8 cellular contexts compared by ENCODE assay signal in genomic region chr1:27235827-27236226, GRCh38. TPM values are rescaled to one million over a fixed set of nuclear protein-coding genes. Genes with fewer than 3 reads are reported as not detected.
DNase-seq lines count a peak whose midpoint lies in the region; ATAC-seq and TF ChIP-seq lines count a peak whose summit lies in the region.

No MANE protein-coding gene starts in this region.

- no peaks in the 10 kb centered on the region for H3K9me3 ChIP-seq in iPS-18a (ENCODE audit: control insufficient read depth, low read depth, low read length)

- peak overlapping the region; percentile 75 for H3K4me3 ChIP-seq in iPS-18a (ENCODE audit: low read length)

- H3K4me1 Mint-ChIP-seq in T-helper 1 cell treated with Interleukin-12 subunit alpha and Interleukin-12 subunit beta and Interleukin-4 antibody, amounts not matched to agents 30 μg/mL and 1 μg/mL, for 36 hours (ENCODE audit: low read depth): peaks cover 24% of the 10 kb centered on the region
- H3K4me1 Mint-ChIP-seq in WTC11: peaks cover 11% of the 10 kb centered on the region

- H3K36me3 Mint-ChIP-seq in T-helper 1 cell treated with Interleukin-12 subunit alpha and Interleukin-12 subunit beta and Interleukin-4 antibody, amounts not matched to agents 30 μg/mL and 1 μg/mL, for 36 hours (ENCODE audit: low read depth): peaks cover 2% of the 10 kb centered on the region
- H3K36me3 Mint-ChIP-seq in WTC11: no peaks in the 10 kb centered on the region

- H3K9ac ChIP-seq in iPS-18a (ENCODE audit: low read length): no peak overlapping the region

- peak overlapping the region; percentile 93 for H3K27ac Mint-ChIP-seq in T-helper 1 cell treated with Interleukin-12 subunit alpha and Interleukin-12 subunit beta and Interleukin-4 antibody, amounts not matched to agents 30 μg/mL and 1 μg/mL, for 36 hours
- H3K27ac Mint-ChIP-seq in WTC11: no peak overlapping the region

- no peaks in the 10 kb centered on the region for H3K36me3 ChIP-seq in iPS-18a (ENCODE audit: control insufficient read depth, low read depth, low read length)

- TF ChIP-seq CTCF in WTC11 (IDR thresholded peaks at IDR 0.05): no peak
- no peak for TF ChIP-seq CTCF in omental fat pad (IDR thresholded peaks at IDR 0.05)

- peaks cover 6% of the 10 kb centered on the region for H3K27me3 ChIP-seq in iPS-18a (ENCODE audit: control insufficient read depth, insufficient read depth, low read length)

- H3K4me1 ChIP-seq in iPS-18a (ENCODE audit: control insufficient read depth, low read depth, low read length): peaks cover 12% of the 10 kb centered on the region

- no peaks in the 10 kb centered on the region for H3K9me3 Mint-ChIP-seq in T-helper 1 cell treated with Interleukin-12 subunit alpha and Interleukin-12 subunit beta and Interleukin-4 antibody, amounts not matched to agents 30 μg/mL and 1 μg/mL, for 36 hours
- no peaks in the 10 kb centered on the region for H3K9me3 Mint-ChIP-seq in WTC11

- peak overlapping the region; percentile 98 for H3K4me3 Mint-ChIP-seq in T-helper 1 cell treated with Interleukin-12 subunit alpha and Interleukin-12 subunit beta and Interleukin-4 antibody, amounts not matched to agents 30 μg/mL and 1 μg/mL, for 36 hours
- peak overlapping the region; percentile 94 for H3K4me3 Mint-ChIP-seq in WTC11

- POLR2A ChIA-PET in WTC11 (lab: Charles Lee): no interaction called here

- ATAC-seq in WTC11 (no peak), HG02981 (IDR thresholded peaks at IDR 0.05; ENCODE audit: unreplicated experiment) (no peak), omental fat pad (ENCODE audit: low FRiP score) (no peak)

- DNase-seq in T-helper 1 cell (no peak), WTC11 (ENCODE audit: low spot score) (no peak), substantia nigra (lab: John Stamatoyannopoulos, UW) (peak in 2 of 49 donors; percentile 12 to 15), omental fat pad (ENCODE audit: low spot score) (no peak), DMS 273 (lab: John Stamatoyannopoulos, UW; ENCODE audit: unreplicated experiment) (no peak)

- H3K27ac ChIP-seq in iPS-18a (ENCODE audit: low read length) (no peak overlapping the region), substantia nigra (ENCODE audit: low read depth, low read length, poor library complexity, severe bottlenecking) (peak overlapping the region; percentile 59)

- CTCF ChIA-PET in WTC11 (lab: Charles Lee): interaction anchor here (2.3 kb wide), 1 partner anchor 38 kb away, joined by 7 read pairs; no protein-coding TSS in a partner anchor

- no peaks in the 10 kb centered on the region for H3K27me3 Mint-ChIP-seq in T-helper 1 cell treated with Interleukin-12 subunit alpha and Interleukin-12 subunit beta and Interleukin-4 antibody, amounts not matched to agents 30 μg/mL and 1 μg/mL, for 36 hours (ENCODE audit: low read depth)
- peaks cover 18% of the 10 kb centered on the region for H3K27me3 Mint-ChIP-seq in WTC11 (ENCODE audit: low read depth)

TF ChIP-seq in WTC11, 78 proteins besides CTCF, POLR2A, EP300 and RAD21 (continues in another document):
- TF ChIP-seq ATF3 (CRISPR knock-in tag; conservative IDR thresholded peaks at IDR 0.05) (no peak), ZNF219 (CRISPR knock-in tag; IDR thresholded peaks at IDR 0.05; ENCODE audit: borderline replicate concordance) (no peak), KAT7 (CRISPR knock-in tag; IDR thresholded peaks at IDR 0.05; ENCODE audit: borderline replicate concordance) (no peak), USF1 (CRISPR knock-in tag; IDR thresholded peaks at IDR 0.05) (no peak), FOXP1 (CRISPR knock-in tag; IDR thresholded peaks at IDR 0.05; ENCODE audit: borderline replicate concordance) (no peak), ZNF396 (CRISPR knock-in tag; IDR thresholded peaks at IDR 0.05; ENCODE audit: borderline replicate concordance) (no peak), E2F4 (CRISPR knock-in tag; IDR thresholded peaks at IDR 0.05; ENCODE audit: borderline replicate concordance, low read depth) (no peak), MYBL2 (CRISPR knock-in tag; IDR thresholded peaks at IDR 0.05) (no peak), SMAD3 (CRISPR knock-in tag; IDR thresholded peaks at IDR 0.05; ENCODE audit: borderline replicate concordance) (no peak), FOXJ3 (CRISPR knock-in tag; IDR thresholded peaks at IDR 0.05; ENCODE audit: borderline replicate concordance) (no peak), ZSCAN18 (CRISPR knock-in tag; IDR thresholded peaks at IDR 0.05) (no peak), MAX (CRISPR knock-in tag; IDR thresholded peaks at IDR 0.05) (no peak), CREM (CRISPR knock-in tag; IDR thresholded peaks at IDR 0.05) (no peak), SOX15 (CRISPR knock-in tag; IDR thresholded peaks at IDR 0.05) (no peak), ZNF317 (CRISPR knock-in tag; IDR thresholded peaks at IDR 0.05; ENCODE audit: borderline replicate concordance, low read depth) (no peak), ARID4B (CRISPR knock-in tag; IDR thresholded peaks at IDR 0.05; ENCODE audit: borderline replicate concordance) (no peak)

RNA-seq across cellular contexts. Expression of gene WDTC1, which starts 1.4 kb away (rescaled TPM):
- 20.1 to 24.9 TPM (median 23.5 TPM) in 3 replicates for total RNA-seq in WTC11 (2021)
- total RNA-seq in omental fat pad: 10 to 100 TPM; 24.8 to 38.1 (median 27.1) TPM
